ENCODE assay signal across 20 cellular contexts in genomic region chr3:110327870-110328269, GRCh38.
"Had no signal": no experiment of that assay in that cellular context is flagged by ENCODE, and none has a peak within 500 bp of the region (broad histone marks: within the 10 kb centered on the region; RNA-seq: fewer than 3 reads in every experiment).

No MANE protein-coding gene starts in this region.

- H3K36me3 Mint-ChIP-seq: memory B cell; natural killer cell treated with Interleukin-12 subunit alpha and Interleukin-12 subunit beta and Interleukin-15 and Interleukin-18, amount 100 ng/mL, for 72 hours; stimulated activated naive B cell treated with anti-CD40 and anti-IgM and Interleukin-4, amounts not matched to agents 10 μg/mL and 1 μg/mL and 100 μg/mL, for 72 hours; T-cell; type B pancreatic cell had no signal

- DNase-seq: activated CD4-positive, alpha-beta T cell treated with anti-CD3 and anti-CD28 coated beads for 4 hours; activated CD8-positive, alpha-beta memory T cell treated with anti-CD3 and anti-CD28 coated beads, Interleukin-2, amount 50 U/mL, for 48 hours; activated CD8-positive, alpha-beta T cell treated with anti-CD3 and anti-CD28 coated beads for 36 hours; activated naive CD4-positive, alpha-beta T cell treated with Interleukin-2 at 50 U/mL for 16 hours; activated naive CD8-positive, alpha-beta T cell treated with anti-CD3 and anti-CD28 coated beads, Interleukin-2, amount 50 U/mL, for 24 hours; central memory CD4-positive, alpha-beta T cell; head of caudate nucleus; islet precursor cell; left lung; nucleus accumbens; right lobe of liver; stimulated activated CD4-positive, alpha-beta T cell treated with anti-CD3 and anti-CD28 coated beads, Interleukin-2, amount 100 ng/mL, for 24 hours; stimulated activated naive B cell treated with anti-CD40 and anti-IgM and Interleukin-4, amounts not matched to agents 10 μg/mL and 1 μg/mL and 100 μg/mL, for 72 hours; T-cell; WERI-Rb-1 had no signal

- H3K27ac ChIP-seq: left lung, prostate gland, right lobe of liver, WERI-Rb-1 had no signal

- H3K4me3 Mint-ChIP-seq: activated CD8-positive, alpha-beta T cell treated with anti-CD3 and anti-CD28 coated beads for 36 hours; activated naive CD8-positive, alpha-beta T cell treated with anti-CD3 and anti-CD28 coated beads, Interleukin-2, amount 50 U/mL, for 24 hours; activated T-helper 1 cell treated with anti-CD3 and anti-CD28 coated beads, Interleukin-12 subunit alpha, Interleukin-12 subunit beta, Interleukin-2, Interleukin-4 antibody, amounts not matched to agents 30 ng/mL and 10 ng/mL and 1 ng/mL, durations not matched to agents 14 hours and 24 hours and 36 hours; memory B cell; natural killer cell treated with Interleukin-12 subunit alpha and Interleukin-12 subunit beta and Interleukin-15 and Interleukin-18, amount 100 ng/mL, for 72 hours; stimulated activated naive B cell treated with anti-CD40 and anti-IgM and Interleukin-4, amounts not matched to agents 10 μg/mL and 1 μg/mL and 100 μg/mL, for 72 hours; T-cell; type B pancreatic cell had no signal

- H3K4me1 Mint-ChIP-seq: activated naive CD8-positive, alpha-beta T cell treated with anti-CD3 and anti-CD28 coated beads, Interleukin-2, amount 50 U/mL, for 24 hours; memory B cell; stimulated activated naive B cell treated with anti-CD40 and anti-IgM and Interleukin-4, amounts not matched to agents 10 μg/mL and 1 μg/mL and 100 μg/mL, for 72 hours; T-cell had no signal

- H3K4me1 ChIP-seq: left lung, prostate gland, right lobe of liver had no signal

- H3K4me3 ChIP-seq: left lung, prostate gland, right lobe of liver had no signal

- H3K9me3 Mint-ChIP-seq: activated CD8-positive, alpha-beta T cell treated with anti-CD3 and anti-CD28 coated beads for 36 hours; activated T-helper 1 cell treated with anti-CD3 and anti-CD28 coated beads, Interleukin-12 subunit alpha, Interleukin-12 subunit beta, Interleukin-2, Interleukin-4 antibody, amounts not matched to agents 30 ng/mL and 10 ng/mL and 1 ng/mL, durations not matched to agents 14 hours and 24 hours and 36 hours; T-cell had no signal

- H3K27ac Mint-ChIP-seq: activated CD8-positive, alpha-beta T cell treated with anti-CD3 and anti-CD28 coated beads for 36 hours; activated naive CD8-positive, alpha-beta T cell treated with anti-CD3 and anti-CD28 coated beads, Interleukin-2, amount 50 U/mL, for 24 hours; activated T-helper 1 cell treated with anti-CD3 and anti-CD28 coated beads, Interleukin-12 subunit alpha, Interleukin-12 subunit beta, Interleukin-2, Interleukin-4 antibody, amounts not matched to agents 30 ng/mL and 10 ng/mL and 1 ng/mL, durations not matched to agents 14 hours and 24 hours and 36 hours; memory B cell; natural killer cell treated with Interleukin-12 subunit alpha and Interleukin-12 subunit beta and Interleukin-15 and Interleukin-18, amount 100 ng/mL, for 72 hours; stimulated activated naive B cell treated with anti-CD40 and anti-IgM and Interleukin-4, amounts not matched to agents 10 μg/mL and 1 μg/mL and 100 μg/mL, for 72 hours; T-cell; type B pancreatic cell had no signal

- H3K27me3 Mint-ChIP-seq: memory B cell; stimulated activated naive B cell treated with anti-CD40 and anti-IgM and Interleukin-4, amounts not matched to agents 10 μg/mL and 1 μg/mL and 100 μg/mL, for 72 hours; type B pancreatic cell had no signal

- H3K9me3 ChIP-seq: prostate gland, right lobe of liver had no signal

- H3K27me3 ChIP-seq: left lung, right lobe of liver had no signal

- H3K36me3 ChIP-seq: left lung, prostate gland, right lobe of liver, WERI-Rb-1 had no signal
